ENCODE assay signal across 1 cellular context in genomic region chr4:45576275-45576674, GRCh38.
"Had no signal": no experiment of that assay in that cellular context is flagged by ENCODE, and none has a peak within 500 bp of the region (broad histone marks: within the 10 kb centered on the region; RNA-seq: fewer than 3 reads in every experiment).

No MANE protein-coding gene starts in this region.

- H3K4me3 ChIP-seq: MG63 had no signal

- H3K27me3 ChIP-seq: MG63 had no signal

- H3K36me3 ChIP-seq: MG63 had no signal

- H3K9me3 ChIP-seq: MG63 had no signal
